ENCODE assay signal across 8 cellular contexts in genomic region chr11:72812968-72813739, GRCh38. TPM values are rescaled to one million over a fixed set of nuclear protein-coding genes. Genes with fewer than 3 reads are reported as not detected.
A peak's percentile ranks its signal among the peaks of the same experiment; 100 is the strongest.
DNase-seq lines count a peak whose midpoint lies in the region; ATAC-seq and TF ChIP-seq lines count a peak whose summit lies in the region.

No MANE protein-coding gene starts in this region.

- intact Hi-C loops in A673 (cut with micrococcal nuclease; ENCODE audit: unreplicated experiment) (no loop called here), heart left ventricle (cut with DNase I) (loop anchor here in 1 of 10 donors (5.0 kb wide), 1 partner anchor 91 kb away; no protein-coding TSS in a partner anchor), sigmoid colon (cut with DNase I) (no loop called here)

- POLR2A ChIA-PET in A673 (lab: Charles Lee; ENCODE audit: low non-redundant PET), result no interaction called here

- peak overlapping the region; percentile 96; the same call in 1 of the 2 replicates for H3K9ac ChIP-seq in HUES64 (ENCODE audit: low read depth, low read length)

- DNase-seq in A673 (ENCODE audit: low spot score) (peak; percentile 83), SJSA1 (ENCODE audit: low read depth in 1 of 2, low spot score in 2 of 2) (peak; percentile 40 to 57), heart left ventricle (peak in 2 of 5 donors; percentile 70 to 71), sigmoid colon (peak; percentile 78), Ammon's horn (ENCODE audit: low spot score) (no peak)
- DNase-seq in activated naive CD4-positive, alpha-beta T cell (lab: John Stamatoyannopoulos, UW), result peak in 3 of 4 experiments; percentile 22 to 35 (median 23)

- peak; percentile 78 for TF ChIP-seq CTCF in A673 (conservative IDR thresholded peaks at IDR 0.05; ENCODE audit: low read depth, low read length)
- TF ChIP-seq CTCF in heart left ventricle (IDR thresholded peaks at IDR 0.05), result peak; percentile 31 to 60 (median 52)
- peak in 3 of 4 experiments; percentile 34 to 55 (median 49) for TF ChIP-seq CTCF in sigmoid colon (IDR thresholded peaks at IDR 0.05)

- TSS peak; percentile 62 for BruUV-seq in A673 (replicated peaks; lab: Mats Ljungman, UMichigan)

- TF ChIP-seq POLR2A in heart left ventricle (IDR thresholded peaks at IDR 0.05), result no peak
- no peak for TF ChIP-seq POLR2A in sigmoid colon (IDR thresholded peaks at IDR 0.05)

- WGBS in HUES64, result 53% methylated on average over 24 of the region's 24 CpGs
- WGBS in heart left ventricle, 4 donors, result 14 to 21% (median 18%) methylated on average over 17 to 24 of the region's 24 CpGs
- 7 to 11% methylated on average over 24 of the region's 24 CpGs for WGBS in sigmoid colon, 2 donors

- H3K27ac ChIP-seq in A673 (ENCODE audit: low read depth, low read length, poor library complexity, severe bottlenecking) (peak overlapping the region; percentile 100), HUES64 (ENCODE audit: low read depth, low read length) (no peak overlapping the region), SJSA1 (peak overlapping the region; percentile 100), heart left ventricle (peak overlapping the region in 11 of 12 donors; percentile 90 to 100 (median 96)), sigmoid colon (peak overlapping the region; percentile 87 to 93 (median 92))

- H3K9me3 ChIP-seq in A673 (ENCODE audit: low read depth, low read length, poor library complexity, severe bottlenecking) (no peaks in the 10 kb centered on the region), HUES64 (ENCODE audit: insufficient read depth, low read depth, low read length) (no peaks in the 10 kb centered on the region), SJSA1 (replicated peaks) (no peaks in the 10 kb centered on the region), heart left ventricle (no peaks in the 10 kb centered on the region), sigmoid colon (no peaks in the 10 kb centered on the region)

- peaks cover 2% of the 10 kb centered on the region for H3K36me3 ChIP-seq in A673 (ENCODE audit: insufficient read depth, low read length, poor library complexity, severe bottlenecking)
- peaks cover 5% of the 10 kb centered on the region for H3K36me3 ChIP-seq in HUES64 (ENCODE audit: insufficient read depth, low read length)
- H3K36me3 ChIP-seq in SJSA1, result no peaks in the 10 kb centered on the region; the same call in 1 of the 2 replicates
- peaks cover 0 to 40% (median 9%) of the 10 kb centered on the region in 9 donors for H3K36me3 ChIP-seq in heart left ventricle
- peaks cover 0 to 23% (median 5%) of the 10 kb centered on the region in 4 donors for H3K36me3 ChIP-seq in sigmoid colon

- H3K27me3 ChIP-seq in A673 (replicated peaks; ENCODE audit: insufficient read depth, low read depth, low read length, poor library complexity) (no peaks in the 10 kb centered on the region), HUES64 (ENCODE audit: insufficient read depth, low read length) (peaks cover 4% of the 10 kb centered on the region; the same call in 1 of the 2 replicates), SJSA1 (replicated peaks) (no peaks in the 10 kb centered on the region), heart left ventricle (no peaks in the 10 kb centered on the region), sigmoid colon (no peaks in the 10 kb centered on the region)

- ATAC-seq in GM18511 (IDR thresholded peaks at IDR 0.05; ENCODE audit: unreplicated experiment), result peak; percentile 32
- ATAC-seq in heart left ventricle, result peak in 3 of 4 donors; percentile 13 to 35 (median 29)

- CTCF ChIA-PET in A673 (lab: Charles Lee), result interaction anchor here (1.6 to 1.7 kb wide), 3 partner anchors 19 to 348 kb away, joined by 4 to 9 read pairs (median 6); partner anchors contain the start of gene STARD10

- TF ChIP-seq EP300 in sigmoid colon (IDR thresholded peaks at IDR 0.05), result no peak

- H3K4me1 ChIP-seq in A673 (ENCODE audit: insufficient read depth, low read length, poor library complexity, severe bottlenecking) (peaks cover 14% of the 10 kb centered on the region), HUES64 (ENCODE audit: insufficient read depth, low read length) (peaks cover 13% of the 10 kb centered on the region), SJSA1 (replicated peaks) (peaks cover 31% of the 10 kb centered on the region), heart left ventricle (peaks cover 0 to 72% (median 33%) of the 10 kb centered on the region in 12 donors), sigmoid colon (peaks cover 0 to 39% (median 37%) of the 10 kb centered on the region in 4 donors)

- H3K4me3 ChIP-seq in A673 (ENCODE audit: low read depth, low read length, poor library complexity, severe bottlenecking) (peak overlapping the region; percentile 75), HUES64 (ENCODE audit: low read length) (peak overlapping the region; percentile 81), SJSA1 (peak overlapping the region; percentile 69), heart left ventricle (peak overlapping the region; percentile 67 to 99 (median 78)), sigmoid colon (peak overlapping the region; percentile 73 to 94 (median 84))

RNA-seq across cellular contexts. Expression of gene ATG16L2, which starts 1.1 kb away (rescaled TPM):
- 8.6 and 11.7 TPM in 2 replicates for total RNA-seq in A673 (2021)
- 8.3 TPM for polyA plus RNA-seq in HUES64 (2013, experiment 1 of 2)
- 9.8 TPM for polyA plus RNA-seq in HUES64 (2013, experiment 2 of 2)
- 3.2 and 7.8 TPM in 2 replicates for total RNA-seq in SJSA1 (2014; rRNA removed; shearing (Covaris generic))
- total RNA-seq in heart left ventricle, result 10 to 100 TPM in 7 of 9 donors, 1 to 10 TPM in 2; 6.0 to 28.9 (median 13.2) TPM
- polyA plus RNA-seq in heart left ventricle, result 10 to 100 TPM in 1 of 2 donors, 1 to 10 TPM in 1; 8.3 to 24.2 TPM
- 10 to 100 TPM; 16.8 to 36.8 (median 20.2) TPM for total RNA-seq in sigmoid colon
- 10 to 100 TPM in 1 of 3 donors, 1 to 10 TPM in 2; 4.6 to 47.7 (median 9.6) TPM for polyA plus RNA-seq in sigmoid colon

RNA-seq across cellular contexts. Expression of gene STARD10, which starts 19.3 kb away (rescaled TPM):
- 16.9 and 18.3 TPM in 2 replicates for total RNA-seq in A673 (2021)
- polyA plus RNA-seq in HUES64 (2013, experiment 1 of 2), result 12.6 TPM
- polyA plus RNA-seq in HUES64 (2013, experiment 2 of 2), result 23.7 TPM
- 10.8 and 13.2 TPM in 2 replicates for total RNA-seq in SJSA1 (2014; rRNA removed; shearing (Covaris generic))
- total RNA-seq in heart left ventricle, result 10 to 100 TPM; 35.2 to 78.8 (median 55.2) TPM
- polyA plus RNA-seq in heart left ventricle, result 100 to 1,000 TPM in 1 of 2 donors, 10 to 100 TPM in 1; 35.9 to 237 TPM
- total RNA-seq in sigmoid colon, result 10 to 100 TPM; 29.9 to 60.1 (median 43.9) TPM
- polyA plus RNA-seq in sigmoid colon, result 100 to 1,000 TPM; 286 to 900 (median 781) TPM
